18 cellular contexts compared by ENCODE assay signal in genomic region chr3:66239513-66240135, GRCh38. TPM values are rescaled to one million over a fixed set of nuclear protein-coding genes. Genes with fewer than 3 reads are reported as not detected.
A peak's percentile ranks its signal among the peaks of the same experiment; 100 is the strongest.
DNase-seq lines count a peak whose midpoint lies in the region; ATAC-seq, FAIRE-seq and TF ChIP-seq lines count a peak whose summit lies in the region.
"Had no signal": no experiment of that assay in that cellular context is flagged by ENCODE, and none has a peak within 500 bp of the region (broad histone marks: within the 10 kb centered on the region; RNA-seq: fewer than 3 reads in every experiment).

No MANE protein-coding gene starts in this region.

- H3K27me3 Mint-ChIP-seq in activated T-helper 1 cell treated with anti-CD3 and anti-CD28 coated beads, Interleukin-12 subunit alpha, Interleukin-12 subunit beta, Interleukin-2, Interleukin-4 antibody, amounts not matched to agents 30 ng/mL and 10 ng/mL and 1 ng/mL, durations not matched to agents 14 hours and 24 hours and 36 hours (ENCODE audit: insufficient read depth) = peaks cover 1% of the 10 kb centered on the region
- H3K27me3 Mint-ChIP-seq: naive B cell had no signal

- H3K36me3 ChIP-seq in GM06990 (ENCODE audit: control insufficient read depth, insufficient read depth, low read length) = no peaks in the 10 kb centered on the region; the same call in 1 of the 2 replicates
- H3K36me3 ChIP-seq: HAP-1 had no signal

- FAIRE-seq in D721Med (lab: Jason Lieb, UNC) = no peak

- H3K36me3 Mint-ChIP-seq in activated T-helper 1 cell treated with anti-CD3 and anti-CD28 coated beads, Interleukin-12 subunit alpha, Interleukin-12 subunit beta, Interleukin-2, Interleukin-4 antibody, amounts not matched to agents 30 ng/mL and 10 ng/mL and 1 ng/mL, durations not matched to agents 14 hours and 24 hours and 36 hours (ENCODE audit: low read depth) = peaks cover 55% of the 10 kb centered on the region

- H3K4me3 ChIP-seq in GM06990 (replicated peaks; ENCODE audit: low read depth, low read length) (no peak overlapping the region), dorsolateral prefrontal cortex (no peak overlapping the region)
- H3K4me3 ChIP-seq: esophagus squamous epithelium, HAP-1, thyroid gland had no signal

- peaks cover 31% of the 10 kb centered on the region for H3K4me1 Mint-ChIP-seq in activated T-helper 1 cell treated with anti-CD3 and anti-CD28 coated beads, Interleukin-12 subunit alpha, Interleukin-12 subunit beta, Interleukin-2, Interleukin-4 antibody, amounts not matched to agents 30 ng/mL and 10 ng/mL and 1 ng/mL, durations not matched to agents 14 hours and 24 hours and 36 hours (ENCODE audit: low read depth)

- no peaks in the 10 kb centered on the region for H3K27me3 ChIP-seq in GM06990 (replicated peaks; ENCODE audit: control insufficient read depth, insufficient read depth, low read length)
- H3K27me3 ChIP-seq in dorsolateral prefrontal cortex = no peaks in the 10 kb centered on the region
- H3K27me3 ChIP-seq: esophagus squamous epithelium, thyroid gland had no signal

- no peak for TF ChIP-seq CTCF in GM06990 (IDR thresholded peaks at IDR 0.05; ENCODE audit: insufficient read depth, low read length, poor library complexity, severe bottlenecking)
- TF ChIP-seq CTCF in D721Med (IDR thresholded peaks at IDR 0.05; ENCODE audit: insufficient read depth, missing control alignments) = no peak
- no peak for TF ChIP-seq CTCF in dorsolateral prefrontal cortex (IDR thresholded peaks at IDR 0.05 in 54 of 56, conservative IDR thresholded peaks at IDR 0.05 in 2 of 56; ENCODE audit: low read depth in 1 of 56, partially characterized antibody in 56 of 56)

- ATAC-seq in HG03457 (IDR thresholded peaks at IDR 0.05; ENCODE audit: unreplicated experiment) = peak; percentile 75

- no peak overlapping the region for H3K27ac ChIP-seq in dorsolateral prefrontal cortex
- H3K27ac ChIP-seq: esophagus squamous epithelium, thyroid gland had no signal

- peaks cover 39% of the 10 kb centered on the region for H3K9me3 Mint-ChIP-seq in activated T-helper 1 cell treated with anti-CD3 and anti-CD28 coated beads, Interleukin-12 subunit alpha, Interleukin-12 subunit beta, Interleukin-2, Interleukin-4 antibody, amounts not matched to agents 30 ng/mL and 10 ng/mL and 1 ng/mL, durations not matched to agents 14 hours and 24 hours and 36 hours

- peak overlapping the region; percentile 87 for H3K27ac Mint-ChIP-seq in activated T-helper 1 cell treated with anti-CD3 and anti-CD28 coated beads, Interleukin-12 subunit alpha, Interleukin-12 subunit beta, Interleukin-2, Interleukin-4 antibody, amounts not matched to agents 30 ng/mL and 10 ng/mL and 1 ng/mL, durations not matched to agents 14 hours and 24 hours and 36 hours

- peak overlapping the region; percentile 15 for H3K4me3 Mint-ChIP-seq in activated T-helper 1 cell treated with anti-CD3 and anti-CD28 coated beads, Interleukin-12 subunit alpha, Interleukin-12 subunit beta, Interleukin-2, Interleukin-4 antibody, amounts not matched to agents 30 ng/mL and 10 ng/mL and 1 ng/mL, durations not matched to agents 14 hours and 24 hours and 36 hours
- H3K4me3 Mint-ChIP-seq: naive B cell had no signal

- intact Hi-C loops in activated T-helper 1 cell treated with anti-CD3 and anti-CD28 coated beads, Interleukin-12 subunit alpha, Interleukin-12 subunit beta, Interleukin-2, Interleukin-4 antibody, amounts not matched to agents 30 ng/mL and 10 ng/mL and 1 ng/mL, durations not matched to agents 14 hours and 24 hours and 36 hours (cut with micrococcal nuclease) = loop anchor here (1.0 kb wide), 3 partner anchors 18 to 230 kb away; partner anchors contain the start of gene SLC25A26
- intact Hi-C loops in dorsolateral prefrontal cortex (cut with DNase I) = no loop called here

- peak; percentile 25 for DNase-seq in DMS79 (lab: John Stamatoyannopoulos, UW)
- peak; percentile 13 for DNase-seq in GM06990 (ENCODE audit: extremely low read depth, insufficient read length)
- DNase-seq in activated T-helper 1 cell treated with anti-CD3 and anti-CD28 coated beads, Interleukin-12 subunit alpha, Interleukin-12 subunit beta, Interleukin-2, Interleukin-4 antibody, amounts not matched to agents 30 ng/mL and 10 ng/mL and 1 ng/mL, durations not matched to agents 14 hours and 24 hours and 36 hours (ENCODE audit: low spot score) = no peak
- no peak for DNase-seq in D721Med (ENCODE audit: insufficient read length, low spot score)
- DNase-seq in dorsolateral prefrontal cortex = no peak
- DNase-seq in NCI-H1417 (lab: John Stamatoyannopoulos, UW) = no peak
- DNase-seq: activated CD4-positive, CD25-positive, alpha-beta regulatory T cell treated with anti-CD3 and anti-CD28 coated beads, Interleukin-2, amount 50 U/mL, for 72 hours; activated gamma-delta T cell; esophagus squamous epithelium; head of caudate nucleus; KBM-7; naive B cell; NCI-H1105 treated with DMSO at 0.1 percent for 48 hours; NCI-H446; SHP77 treated with DMSO at 0.1 percent for 48 hours; thyroid gland had no signal

RNA-seq across cellular contexts. Expression of gene SLC25A26, which starts 18.8 kb away (rescaled TPM):
- total RNA-seq in activated T-helper 1 cell treated with anti-CD3 and anti-CD28 coated beads, Interleukin-12 subunit alpha, Interleukin-12 subunit beta, Interleukin-2, Interleukin-4 antibody, amounts not matched to agents 30 ng/mL and 10 ng/mL and 1 ng/mL, durations not matched to agents 14 hours and 24 hours and 36 hours = 17.0 and 18.8 TPM in 2 replicates
- 10 to 100 TPM; 17.0 to 63.2 (median 35.8) TPM for total RNA-seq in dorsolateral prefrontal cortex

Comparison
In these comparisons a context has a peak if more than half of its experiments do, and no peak if none do; other contexts are left out.
1. DNase-seq: peak in DMS79 (single experiment) and GM06990 (single experiment); none in activated T-helper 1 cell treated with anti-CD3 and anti-CD28 coated beads, Interleukin-12 subunit alpha, Interleukin-12 subunit beta, Interleukin-2, Interleukin-4 antibody, amounts not matched to agents 30 ng/mL and 10 ng/mL and 1 ng/mL, durations not matched to agents 14 hours and 24 hours and 36 hours (single experiment), D721Med (single experiment), dorsolateral prefrontal cortex (0 of 10) and NCI-H1417 (0 of 3).